ENCODE assay signal across 18 cellular contexts in genomic region chr1:16886860-16887605, GRCh38. TPM values are rescaled to one million over a fixed set of nuclear protein-coding genes. Genes with fewer than 3 reads are reported as not detected.
A peak's percentile ranks its signal among the peaks of the same experiment; 100 is the strongest.
DNase-seq lines count a peak whose midpoint lies in the region; ATAC-seq, FAIRE-seq and TF ChIP-seq lines count a peak whose summit lies in the region.
"Had no signal": no experiment of that assay in that cellular context is flagged by ENCODE, and none has a peak within 500 bp of the region (broad histone marks: within the 10 kb centered on the region; RNA-seq: fewer than 3 reads in every experiment).

No MANE protein-coding gene starts in this region.

- H3K27ac Mint-ChIP-seq in IgD-negative memory B cell (peak overlapping the region in 2 of 3 donors; percentile 19 to 85), endodermal cell (no peak overlapping the region)
- H3K27ac Mint-ChIP-seq: H9 had no signal

- no peak for ATAC-seq in GM21786 (IDR thresholded peaks at IDR 0.05; ENCODE audit: unreplicated experiment)

- H3K27me3 Mint-ChIP-seq in IgD-negative memory B cell (peaks cover 15% of the 10 kb centered on the region), endodermal cell (ENCODE audit: insufficient read depth) (peaks cover 9% of the 10 kb centered on the region)

- no peak for TF ChIP-seq EP300 in SK-N-SH (IDR thresholded peaks at IDR 0.05; ENCODE audit: borderline replicate concordance in 1 of 2, low read depth in 1 of 2, low read length in 1 of 2)

- H2AFZ ChIP-seq in SK-N-SH (ENCODE audit: low read depth), result no peak overlapping the region

- H3K4me1 Mint-ChIP-seq in IgD-negative memory B cell, result peaks cover 1 to 25% (median 19%) of the 10 kb centered on the region in 3 donors
- no peaks in the 10 kb centered on the region for H3K4me1 Mint-ChIP-seq in endodermal cell

- intact Hi-C loops in kidney (cut with DNase I), result no loop called here

- no peaks in the 10 kb centered on the region for H3K79me2 ChIP-seq in SK-N-SH (ENCODE audit: insufficient read depth)

- POLR2A ChIA-PET in SK-N-SH (lab: Yijun Ruan, JAX), result no interaction called here

- no peak overlapping the region for H3K4me2 ChIP-seq in SK-N-SH

- no peak for TF ChIP-seq RAD21 in SK-N-SH (IDR thresholded peaks at IDR 0.05; ENCODE audit: low read length)

- no peaks in the 10 kb centered on the region for H3K9me2 ChIP-seq in SK-N-SH

- H3K4me3 Mint-ChIP-seq in IgD-negative memory B cell, result peak overlapping the region in 2 of 4 donors; percentile 3 to 69
- H3K4me3 Mint-ChIP-seq in endodermal cell, result no peak overlapping the region
- H3K4me3 Mint-ChIP-seq: CD4-positive, alpha-beta T cell; H9 had no signal

- H3K9me3 ChIP-seq in endodermal cell (ENCODE audit: control insufficient read depth, low read length) (no peaks in the 10 kb centered on the region), kidney (ENCODE audit: control insufficient read depth in 1 of 2, low read length in 2 of 2) (no peaks in the 10 kb centered on the region), SK-N-SH (no peaks in the 10 kb centered on the region)
- H3K9me3 ChIP-seq: BE2C, Caco-2 had no signal

- CTCF ChIA-PET in SK-N-SH (lab: Yijun Ruan, JAX), result no interaction called here

- H3K4me3 ChIP-seq in endodermal cell (ENCODE audit: low read length), result no peak overlapping the region
- H3K4me3 ChIP-seq in kidney (ENCODE audit: low read length in 2 of 2), result no peak overlapping the region
- H3K4me3 ChIP-seq in SK-N-SH (ENCODE audit: low read depth in 2 of 2, low read length in 1 of 2), result no peak overlapping the region

- H3K9me3 Mint-ChIP-seq in IgD-negative memory B cell (no peaks in the 10 kb centered on the region), endodermal cell (no peaks in the 10 kb centered on the region)
- H3K9me3 Mint-ChIP-seq: CD4-positive, alpha-beta T cell; H9 had no signal

- FAIRE-seq in kidney (lab: Jason Lieb, UNC), result no peak
- FAIRE-seq: D721Med, GM12892, GM18507 had no signal

- no peak for TF ChIP-seq CTCF in C4-2B (conservative IDR thresholded peaks at IDR 0.05)
- TF ChIP-seq CTCF in endodermal cell (conservative IDR thresholded peaks at IDR 0.05), result no peak
- no peak for TF ChIP-seq CTCF in kidney (IDR thresholded peaks at IDR 0.05; ENCODE audit: borderline replicate concordance, extremely low read depth, insufficient read depth)
- TF ChIP-seq CTCF in SK-N-SH (IDR thresholded peaks at IDR 0.05), result no peak

- H3K9ac ChIP-seq in endodermal cell (ENCODE audit: extremely low read depth, low read length, poor library complexity, severe bottlenecking) (no peak overlapping the region), kidney (ENCODE audit: low read length in 2 of 2) (no peak overlapping the region), SK-N-SH (no peak overlapping the region)

- peaks cover 2% of the 10 kb centered on the region for H3K36me3 Mint-ChIP-seq in IgD-negative memory B cell
- H3K36me3 Mint-ChIP-seq in endodermal cell (ENCODE audit: low read depth), result no peaks in the 10 kb centered on the region

- H4K20me1 ChIP-seq in SK-N-SH (ENCODE audit: insufficient read depth), result no peaks in the 10 kb centered on the region

- H3K27ac ChIP-seq in C4-2B (peak overlapping the region; percentile 39), endodermal cell (ENCODE audit: low read depth, low read length) (no peak overlapping the region), kidney (ENCODE audit: low read depth in 2 of 2, low read length in 2 of 2) (no peak overlapping the region), SK-N-SH (ENCODE audit: low read depth in 2 of 2, low read length in 1 of 2) (no peak overlapping the region)

- DNase-seq in endodermal cell, result peak; percentile 23
- peak; percentile 61 for DNase-seq in kidney
- DNase-seq in activated CD4-positive, CD25-positive, alpha-beta regulatory T cell (lab: John Stamatoyannopoulos, UW), result no peak
- no peak for DNase-seq in DMS79 treated with DMSO at 0.1 percent for 48 hours (lab: John Stamatoyannopoulos, UW)
- DNase-seq in SK-N-SH, result no peak
- DNase-seq: BE2C; C1 segment of cervical spinal cord; Caco-2; CD4-positive, alpha-beta T cell; GDM1; GOT3; H9 had no signal

- 91 to 97% methylated on average over 20 of the region's 20 CpGs for WGBS in endodermal cell (ENCODE audit: insufficient coverage in 1 of 2, insufficient read length in 1 of 2), 2 experiments
- WGBS in SK-N-SH (ENCODE audit: low lambda C conversion rate), result 75% methylated on average over 20 of the region's 20 CpGs

- H3K36me3 ChIP-seq in endodermal cell (ENCODE audit: control insufficient read depth, insufficient read depth, low read length) (no peaks in the 10 kb centered on the region), kidney (ENCODE audit: control insufficient read depth in 1 of 2, insufficient read depth in 2 of 2, low read length in 2 of 2) (no peaks in the 10 kb centered on the region), SK-N-SH (replicated peaks in 1 of 2; ENCODE audit: control insufficient read depth in 1 of 2, insufficient read depth in 2 of 2, low read length in 1 of 2) (no peaks in the 10 kb centered on the region)
- H3K36me3 ChIP-seq: BE2C had no signal

- H3K27me3 ChIP-seq in endodermal cell (ENCODE audit: control insufficient read depth, insufficient read depth, low read length, poor library complexity, severe bottlenecking), result no peaks in the 10 kb centered on the region
- peaks cover 33% of the 10 kb centered on the region; the same call in 1 of the 2 replicates for H3K27me3 ChIP-seq in SK-N-SH (ENCODE audit: insufficient read depth)
- H3K27me3 ChIP-seq: BE2C had no signal

- H3K4me1 ChIP-seq in endodermal cell (ENCODE audit: control insufficient read depth, insufficient read depth, low read length), result no peaks in the 10 kb centered on the region
- peaks cover 7 to 11% of the 10 kb centered on the region in 2 donors for H3K4me1 ChIP-seq in kidney (ENCODE audit: control insufficient read depth in 1 of 2, insufficient read depth in 1 of 2, low read depth in 1 of 2, low read length in 2 of 2)
- no peaks in the 10 kb centered on the region for H3K4me1 ChIP-seq in SK-N-SH (ENCODE audit: control insufficient read depth in 1 of 2, insufficient read depth in 2 of 2, low read depth in 1 of 2, low read length in 1 of 2)
- H3K4me1 ChIP-seq: BE2C, Caco-2 had no signal

- no peaks in the 10 kb centered on the region for H3F3A ChIP-seq in SK-N-SH (replicated peaks; ENCODE audit: insufficient read depth)

TF ChIP-seq in SK-N-SH, 30 proteins besides CTCF, POLR2A, EP300 and RAD21 (continues in another document):
- no peak for TF ChIP-seq TCF12 (IDR thresholded peaks at IDR 0.05)
- no peak for TF ChIP-seq NFIC (IDR thresholded peaks at IDR 0.05; ENCODE audit: borderline replicate concordance)
- TF ChIP-seq RXRA (IDR thresholded peaks at IDR 0.05; ENCODE audit: borderline replicate concordance, low read depth), result no peak
- TF ChIP-seq, protein P1, sequence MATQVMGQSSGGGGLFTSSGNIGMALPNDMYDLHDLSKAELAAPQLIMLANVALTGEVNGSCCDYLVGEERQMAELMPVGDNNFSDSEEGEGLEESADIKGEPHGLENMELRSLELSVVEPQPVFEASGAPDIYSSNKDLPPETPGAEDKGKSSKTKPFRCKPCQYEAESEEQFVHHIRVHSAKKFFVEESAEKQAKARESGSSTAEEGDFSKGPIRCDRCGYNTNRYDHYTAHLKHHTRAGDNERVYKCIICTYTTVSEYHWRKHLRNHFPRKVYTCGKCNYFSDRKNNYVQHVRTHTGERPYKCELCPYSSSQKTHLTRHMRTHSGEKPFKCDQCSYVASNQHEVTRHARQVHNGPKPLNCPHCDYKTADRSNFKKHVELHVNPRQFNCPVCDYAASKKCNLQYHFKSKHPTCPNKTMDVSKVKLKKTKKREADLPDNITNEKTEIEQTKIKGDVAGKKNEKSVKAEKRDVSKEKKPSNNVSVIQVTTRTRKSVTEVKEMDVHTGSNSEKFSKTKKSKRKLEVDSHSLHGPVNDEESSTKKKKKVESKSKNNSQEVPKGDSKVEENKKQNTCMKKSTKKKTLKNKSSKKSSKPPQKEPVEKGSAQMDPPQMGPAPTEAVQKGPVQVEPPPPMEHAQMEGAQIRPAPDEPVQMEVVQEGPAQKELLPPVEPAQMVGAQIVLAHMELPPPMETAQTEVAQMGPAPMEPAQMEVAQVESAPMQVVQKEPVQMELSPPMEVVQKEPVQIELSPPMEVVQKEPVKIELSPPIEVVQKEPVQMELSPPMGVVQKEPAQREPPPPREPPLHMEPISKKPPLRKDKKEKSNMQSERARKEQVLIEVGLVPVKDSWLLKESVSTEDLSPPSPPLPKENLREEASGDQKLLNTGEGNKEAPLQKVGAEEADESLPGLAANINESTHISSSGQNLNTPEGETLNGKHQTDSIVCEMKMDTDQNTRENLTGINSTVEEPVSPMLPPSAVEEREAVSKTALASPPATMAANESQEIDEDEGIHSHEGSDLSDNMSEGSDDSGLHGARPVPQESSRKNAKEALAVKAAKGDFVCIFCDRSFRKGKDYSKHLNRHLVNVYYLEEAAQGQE (IDR thresholded peaks at IDR 0.05; ENCODE audit: low read depth, low read length), result no peak
- TF ChIP-seq SMC3 (IDR thresholded peaks at IDR 0.05; ENCODE audit: low read depth, low read length), result no peak

RNA-seq across cellular contexts. Expression of gene RNU1-2, which starts 8.7 kb away (rescaled TPM):
- polyA plus RNA-seq in IgD-negative memory B cell (not detected), kidney (ENCODE audit: insufficient read depth, low read depth, low replicate concordance) (26.8 TPM), SK-N-SH (2012; rRNA removed) (not detected in 2 replicates)
- total RNA-seq in endodermal cell (1,000 to 10,000 TPM; 2,483 to 3,611 TPM), kidney (8,605 TPM)
- polyA plus RNA-seq in endodermal cell (2013, experiment 1 of 2), result 11,872 TPM
- polyA plus RNA-seq in endodermal cell (2013, experiment 2 of 2), result 14,577 TPM
- polyA plus RNA-seq in SK-N-SH (2012; cell fraction: cytosol; rRNA removed), result not detected in 2 replicates
- not detected in 2 replicates for polyA plus RNA-seq in SK-N-SH (2012; cell fraction: nucleus; rRNA removed)

RNA-seq across cellular contexts. Expression of gene CROCC, which starts 34.7 kb away (rescaled TPM):
- polyA plus RNA-seq in IgD-negative memory B cell, result 3.9 TPM
- total RNA-seq in endodermal cell, result 10 to 100 TPM; 58.4 to 61.8 TPM
- 38.9 TPM for polyA plus RNA-seq in endodermal cell (2013, experiment 1 of 2)
- polyA plus RNA-seq in endodermal cell (2013, experiment 2 of 2), result 33.9 TPM
- total RNA-seq in kidney, result 30.5 TPM
- polyA plus RNA-seq in kidney (ENCODE audit: insufficient read depth, low read depth, low replicate concordance), result 10.6 TPM
- polyA plus RNA-seq in SK-N-SH (2012; rRNA removed), result 31.9 and 39.1 TPM in 2 replicates
- 9.8 and 16.8 TPM in 2 replicates for polyA plus RNA-seq in SK-N-SH (2012; cell fraction: cytosol; rRNA removed)
- 204 and 314 TPM in 2 replicates for polyA plus RNA-seq in SK-N-SH (2012; cell fraction: nucleus; rRNA removed)

Comparison
In these comparisons a context has a peak if more than half of its experiments do, and no peak if none do; other contexts are left out.
1. DNase-seq: peak in endodermal cell (single experiment) and kidney (single experiment); none in activated CD4-positive, CD25-positive, alpha-beta regulatory T cell (0 of 4), DMS79 treated with DMSO at 0.1 percent for 48 hours (single experiment) and SK-N-SH (single experiment).
2. RNA of gene RNU1-2, which starts 8.7 kb away (polyA plus RNA-seq): 26.8 TPM in kidney (single experiment) and not detected in IgD-negative memory B cell (single experiment); not detected in SK-N-SH; every median in the first group is over 10 times any median in the second.